In the genomic region with DNA sequence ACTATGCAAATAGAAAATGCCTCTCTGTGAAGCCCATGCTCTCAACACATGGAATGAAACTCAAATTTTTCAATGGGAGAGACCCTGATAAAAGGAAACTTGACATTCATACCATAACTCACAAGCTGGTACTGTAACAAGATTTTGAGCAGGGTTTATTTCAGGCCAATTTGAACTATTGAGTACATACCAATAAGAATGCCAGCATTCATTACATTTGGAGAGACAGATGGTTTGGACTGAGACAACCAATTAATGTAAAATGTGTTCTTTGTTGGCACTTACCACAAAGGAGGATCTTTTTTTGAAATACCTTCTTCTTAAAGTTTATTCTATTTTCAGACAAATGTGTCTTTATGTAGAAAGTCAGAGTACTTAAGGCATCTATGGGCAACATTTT, we compare ENCODE assay signal across 17 cellular contexts.
DNase-seq lines count a peak whose midpoint lies in the region; ATAC-seq and TF ChIP-seq lines count a peak whose summit lies in the region.
"Had no signal": no experiment of that assay in that cellular context is flagged by ENCODE, and none has a peak within 500 bp of the region (broad histone marks: within the 10 kb centered on the region; RNA-seq: fewer than 3 reads in every experiment).

No MANE protein-coding gene starts in this region.

- ATAC-seq in RWPE2 (ENCODE audit: low read depth) = no peak
- ATAC-seq in GM21381 (IDR thresholded peaks at IDR 0.05; ENCODE audit: unreplicated experiment) = no peak
- ATAC-seq: CD8-positive, alpha-beta T cell; GM12878 had no signal

- H3K27ac ChIP-seq in RWPE2 (ENCODE audit: poor library complexity, severe bottlenecking) (peak overlapping the region; percentile 27), prostate gland (no peak overlapping the region)
- H3K27ac ChIP-seq: BLaER1, C4-2B had no signal

- TF ChIP-seq POLR2A in prostate gland (IDR thresholded peaks at IDR 0.05) = no peak

- H3K27me3 ChIP-seq in RWPE2 (ENCODE audit: insufficient read depth, poor library complexity, severe bottlenecking) = no peaks in the 10 kb centered on the region
- no peaks in the 10 kb centered on the region for H3K27me3 ChIP-seq in prostate gland (replicated peaks; ENCODE audit: insufficient read depth)
- H3K27me3 ChIP-seq: BLaER1 had no signal

- H3K9me3 ChIP-seq in RWPE2 (ENCODE audit: severe bottlenecking) (no peaks in the 10 kb centered on the region), prostate gland (no peaks in the 10 kb centered on the region)
- H3K9me3 ChIP-seq: BLaER1, HAP-1 had no signal

- peaks cover 15% of the 10 kb centered on the region for H3K4me1 ChIP-seq in RWPE2 (ENCODE audit: insufficient read depth, poor library complexity, severe bottlenecking)
- no peaks in the 10 kb centered on the region for H3K4me1 ChIP-seq in prostate gland (replicated peaks)
- H3K4me1 ChIP-seq: BLaER1, HAP-1 had no signal

- H3K4me3 ChIP-seq in RWPE2 (ENCODE audit: severe bottlenecking) (no peak overlapping the region), prostate gland (no peak overlapping the region)
- H3K4me3 ChIP-seq: BLaER1, GM12878, HAP-1 had no signal

- POLR2A ChIA-PET in HEK293T (lab: Yijun Ruan, JAX) = no interaction called here

- CTCF ChIA-PET in HEK293T (lab: Yijun Ruan, JAX) = no interaction called here

- no peaks in the 10 kb centered on the region for H3K36me3 ChIP-seq in RWPE2 (ENCODE audit: low read depth)
- no peaks in the 10 kb centered on the region for H3K36me3 ChIP-seq in prostate gland
- H3K36me3 ChIP-seq: BLaER1, HAP-1 had no signal

- peak; percentile 51 for DNase-seq in COLO829 (ENCODE audit: low spot score)
- no peak for DNase-seq in RWPE2 (ENCODE audit: low spot score)
- peak; percentile 1 for DNase-seq in dermis blood vessel endothelial cell
- DNase-seq in foreskin melanocyte = peak; percentile 92
- DNase-seq in prostate gland (ENCODE audit: low spot score) = no peak
- no peak for DNase-seq in NCI-H82 treated with DMSO at 0.1 percent for 48 hours (lab: John Stamatoyannopoulos, UW; ENCODE audit: unreplicated experiment)
- DNase-seq in HEK293T (ENCODE audit: extremely low spot score) = no peak
- DNase-seq: CD4-positive, CD25-positive, alpha-beta regulatory T cell; CD8-positive, alpha-beta T cell; DMS153; DND-41; GOT3 had no signal

- intact Hi-C loops in prostate gland (cut with DNase I) = no loop called here

- TF ChIP-seq CTCF in RWPE2 (IDR thresholded peaks at IDR 0.05; ENCODE audit: poor library complexity, severe bottlenecking) (no peak), prostate gland (IDR thresholded peaks at IDR 0.05) (no peak)

TF ChIP-seq in HEK293T, 16 proteins besides CTCF, POLR2A, EP300 and RAD21:
- TF ChIP-seq FOXA1 (IDR thresholded peaks at IDR 0.05) = no peak
- no peak for TF ChIP-seq FOXM1 (IDR thresholded peaks at IDR 0.05; ENCODE audit: borderline replicate concordance)
- no peak for TF ChIP-seq HDGF (IDR thresholded peaks at IDR 0.05; ENCODE audit: borderline replicate concordance)
- TF ChIP-seq, protein P1, sequence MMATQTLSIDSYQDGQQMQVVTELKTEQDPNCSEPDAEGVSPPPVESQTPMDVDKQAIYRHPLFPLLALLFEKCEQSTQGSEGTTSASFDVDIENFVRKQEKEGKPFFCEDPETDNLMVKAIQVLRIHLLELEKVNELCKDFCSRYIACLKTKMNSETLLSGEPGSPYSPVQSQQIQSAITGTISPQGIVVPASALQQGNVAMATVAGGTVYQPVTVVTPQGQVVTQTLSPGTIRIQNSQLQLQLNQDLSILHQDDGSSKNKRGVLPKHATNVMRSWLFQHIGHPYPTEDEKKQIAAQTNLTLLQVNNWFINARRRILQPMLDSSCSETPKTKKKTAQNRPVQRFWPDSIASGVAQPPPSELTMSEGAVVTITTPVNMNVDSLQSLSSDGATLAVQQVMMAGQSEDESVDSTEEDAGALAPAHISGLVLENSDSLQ (IDR thresholded peaks at IDR 0.05) = no peak
- no peak for TF ChIP-seq FOXK2 (IDR thresholded peaks at IDR 0.05)
- TF ChIP-seq L3MBTL2 (conservative IDR thresholded peaks at IDR 0.05) = no peak
- no peak for TF ChIP-seq TARDBP (IDR thresholded peaks at IDR 0.05)
- no peak for TF ChIP-seq SUZ12 (IDR thresholded peaks at IDR 0.05)
- TF ChIP-seq LEF1 (IDR thresholded peaks at IDR 0.05; ENCODE audit: borderline replicate concordance) = no peak
- no peak for TF ChIP-seq ZNF384 (IDR thresholded peaks at IDR 0.05)
- no peak for TF ChIP-seq CTBP1 (IDR thresholded peaks at IDR 0.05; ENCODE audit: borderline replicate concordance)
- TF ChIP-seq SP1 (IDR thresholded peaks at IDR 0.05) = no peak
- no peak for TF ChIP-seq BHLHE40 (IDR thresholded peaks at IDR 0.05; ENCODE audit: borderline replicate concordance)
- TF ChIP-seq ARNT (IDR thresholded peaks at IDR 0.05) = no peak

Comparison
In these comparisons a context has a peak if more than half of its experiments do, and no peak if none do; other contexts are left out.
1. DNase-seq: peak in COLO829 (single experiment), dermis blood vessel endothelial cell (single experiment) and foreskin melanocyte (single experiment); none in RWPE2 (single experiment), prostate gland (single experiment), NCI-H82 treated with DMSO at 0.1 percent for 48 hours (single experiment) and HEK293T (single experiment).